In genomic region chr3:9149566-9149965, GRCh38 we compare ENCODE assay signal across 10 cellular contexts.
"Had no signal": no experiment of that assay in that cellular context is flagged by ENCODE, and none has a peak within 500 bp of the region (broad histone marks: within the 10 kb centered on the region; RNA-seq: fewer than 3 reads in every experiment).

No MANE protein-coding gene starts in this region.

- ATAC-seq: effector memory CD8-positive, alpha-beta T cell had no signal

- H3K4me3 ChIP-seq: esophagus muscularis mucosa, vagina had no signal

- H3K27ac ChIP-seq: esophagus muscularis mucosa, vagina had no signal

- H3K4me1 ChIP-seq: vagina had no signal

- DNase-seq: activated CD4-positive, alpha-beta T cell treated with anti-CD3 and anti-CD28 coated beads for 48 hours; activated naive CD4-positive, alpha-beta T cell treated with Interleukin-2 at 50 U/mL for 16 hours; effector memory CD8-positive, alpha-beta T cell; glutamatergic neuron; mesenchymal stem cell; nephron progenitor cell; stimulated activated CD4-positive, alpha-beta T cell treated with anti-CD3 and anti-CD28 coated beads, Interleukin-15, amount 100 ng/mL, for 24 hours; stimulated activated CD4-positive, alpha-beta T cell treated with anti-CD3 and anti-CD28 coated beads, Interleukin-4, amount 100 ng/mL, for 24 hours had no signal

- H3K27me3 ChIP-seq: esophagus muscularis mucosa, vagina had no signal

- H3K36me3 ChIP-seq: esophagus muscularis mucosa, vagina had no signal
